Comparison of ENCODE assay signal across 1 cellular context in the genomic region with DNA sequence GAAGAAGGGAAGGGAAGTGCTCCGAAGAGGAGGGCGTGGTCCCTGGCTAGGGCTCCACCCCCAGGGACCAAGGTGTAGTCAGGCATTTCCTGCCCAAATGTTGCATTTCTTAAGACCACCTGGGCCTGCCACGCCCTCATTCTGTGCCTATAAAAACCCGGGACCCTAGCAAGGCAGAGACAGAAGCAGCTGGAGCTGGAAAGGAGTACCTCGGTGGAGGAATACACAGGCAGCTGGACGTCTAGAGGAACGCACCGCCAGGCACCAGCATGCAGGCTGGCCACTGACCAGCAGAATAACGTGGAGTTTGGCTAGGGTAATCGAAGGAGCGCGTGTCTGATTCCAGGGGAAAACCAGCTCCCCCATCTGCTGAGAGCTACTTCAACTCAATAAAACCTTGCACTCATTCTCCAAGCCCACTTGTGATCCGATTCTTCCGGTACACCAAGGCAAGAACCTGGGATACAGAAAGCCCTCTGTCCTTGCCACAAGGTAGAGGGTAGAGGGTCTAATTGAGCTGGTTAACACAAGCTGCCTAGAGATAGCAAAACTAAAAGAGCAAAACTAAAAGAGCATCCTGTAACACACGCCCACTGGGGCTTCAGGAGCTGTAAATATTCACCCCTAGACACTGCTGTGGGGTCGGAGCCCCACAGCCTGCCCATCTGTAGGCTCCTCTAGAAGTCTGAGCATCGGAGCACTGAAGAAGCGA.
TF ChIP-seq lines count a peak whose summit lies in the region.

No MANE protein-coding gene starts in this region.

TF ChIP-seq in HepG2, 621 proteins besides CTCF, POLR2A, EP300 and RAD21 (continued from another document and continues in another):
- TF ChIP-seq, protein P1, sequence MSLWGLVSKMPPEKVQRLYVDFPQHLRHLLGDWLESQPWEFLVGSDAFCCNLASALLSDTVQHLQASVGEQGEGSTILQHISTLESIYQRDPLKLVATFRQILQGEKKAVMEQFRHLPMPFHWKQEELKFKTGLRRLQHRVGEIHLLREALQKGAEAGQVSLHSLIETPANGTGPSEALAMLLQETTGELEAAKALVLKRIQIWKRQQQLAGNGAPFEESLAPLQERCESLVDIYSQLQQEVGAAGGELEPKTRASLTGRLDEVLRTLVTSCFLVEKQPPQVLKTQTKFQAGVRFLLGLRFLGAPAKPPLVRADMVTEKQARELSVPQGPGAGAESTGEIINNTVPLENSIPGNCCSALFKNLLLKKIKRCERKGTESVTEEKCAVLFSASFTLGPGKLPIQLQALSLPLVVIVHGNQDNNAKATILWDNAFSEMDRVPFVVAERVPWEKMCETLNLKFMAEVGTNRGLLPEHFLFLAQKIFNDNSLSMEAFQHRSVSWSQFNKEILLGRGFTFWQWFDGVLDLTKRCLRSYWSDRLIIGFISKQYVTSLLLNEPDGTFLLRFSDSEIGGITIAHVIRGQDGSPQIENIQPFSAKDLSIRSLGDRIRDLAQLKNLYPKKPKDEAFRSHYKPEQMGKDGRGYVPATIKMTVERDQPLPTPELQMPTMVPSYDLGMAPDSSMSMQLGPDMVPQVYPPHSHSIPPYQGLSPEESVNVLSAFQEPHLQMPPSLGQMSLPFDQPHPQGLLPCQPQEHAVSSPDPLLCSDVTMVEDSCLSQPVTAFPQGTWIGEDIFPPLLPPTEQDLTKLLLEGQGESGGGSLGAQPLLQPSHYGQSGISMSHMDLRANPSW (CRISPR knock-in tag; IDR thresholded peaks at IDR 0.05; ENCODE audit: borderline replicate concordance): no peak
- TF ChIP-seq NFYB (CRISPR knock-in tag; IDR thresholded peaks at IDR 0.05) (no peak), TBL1XR1 (IDR thresholded peaks at IDR 0.05; ENCODE audit: borderline replicate concordance, low read length, partially characterized antibody) (no peak), CCDC6 (CRISPR knock-in tag; IDR thresholded peaks at IDR 0.05) (0 out of 2 replicates have a peak, but pooled peaks have one; percentile 48), KLF13 (CRISPR knock-in tag; IDR thresholded peaks at IDR 0.05) (no peak), RFXAP (CRISPR knock-in tag; IDR thresholded peaks at IDR 0.05; ENCODE audit: borderline replicate concordance) (peak; percentile 70; the same call in 1 of the 2 replicates), HNF4G (IDR thresholded peaks at IDR 0.05; ENCODE audit: borderline replicate concordance, low read depth, low read length) (peak; percentile 10; the same call in 1 of the 2 replicates), HNF4G (CRISPR knock-in tag; IDR thresholded peaks at IDR 0.05; ENCODE audit: borderline replicate concordance, low read depth) (peak; percentile 38), SNAPC2 (CRISPR knock-in tag; IDR thresholded peaks at IDR 0.05) (peak; percentile 87; the same call in 1 of the 2 replicates), ZSCAN30 (CRISPR knock-in tag; IDR thresholded peaks at IDR 0.05) (no peak), GTF2F1 (IDR thresholded peaks at IDR 0.05; ENCODE audit: low read length) (no peak), PHF5A (CRISPR knock-in tag; IDR thresholded peaks at IDR 0.05; ENCODE audit: low read depth, unreplicated experiment) (no peak), MTF2 (CRISPR knock-in tag; IDR thresholded peaks at IDR 0.05; ENCODE audit: borderline replicate concordance) (peak; percentile 91; the same call in 1 of the 2 replicates), ZNF746 (CRISPR knock-in tag; IDR thresholded peaks at IDR 0.05) (no peak; the same call in 1 of the 2 replicates), ZNF274 (CRISPR knock-in tag; IDR thresholded peaks at IDR 0.05) (peak; percentile 98), ZSCAN22 (CRISPR knock-in tag; IDR thresholded peaks at IDR 0.05) (no peak), PAF1 (CRISPR knock-in tag; IDR thresholded peaks at IDR 0.05) (no peak), ETV6 (CRISPR knock-in tag; conservative IDR thresholded peaks at IDR 0.05) (no peak), GPN1 (CRISPR knock-in tag; IDR thresholded peaks at IDR 0.05; ENCODE audit: borderline replicate concordance) (no peak), DNMT3B (CRISPR knock-in tag; conservative IDR thresholded peaks at IDR 0.05) (no peak), EZH2 (conservative IDR thresholded peaks at IDR 0.05; ENCODE audit: low read depth, low read length) (no peak), ZNF777 (CRISPR knock-in tag; IDR thresholded peaks at IDR 0.05) (peak; percentile 79)
- TF ChIP-seq, protein P2, sequence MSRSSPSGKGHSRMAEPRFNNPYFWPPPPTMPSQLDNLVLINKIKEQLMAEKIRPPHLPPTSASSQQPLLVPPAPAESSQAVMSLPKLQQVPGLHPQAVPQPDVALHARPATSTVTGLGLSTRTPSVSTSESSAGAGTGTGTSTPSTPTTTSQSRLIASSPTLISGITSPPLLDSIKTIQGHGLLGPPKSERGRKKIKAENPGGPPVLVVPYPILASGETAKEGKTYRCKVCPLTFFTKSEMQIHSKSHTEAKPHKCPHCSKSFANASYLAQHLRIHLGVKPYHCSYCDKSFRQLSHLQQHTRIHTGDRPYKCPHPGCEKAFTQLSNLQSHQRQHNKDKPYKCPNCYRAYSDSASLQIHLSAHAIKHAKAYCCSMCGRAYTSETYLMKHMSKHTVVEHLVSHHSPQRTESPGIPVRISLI (CRISPR knock-in tag; IDR thresholded peaks at IDR 0.05; ENCODE audit: borderline replicate concordance): no peak
- TF ChIP-seq, protein P3, sequence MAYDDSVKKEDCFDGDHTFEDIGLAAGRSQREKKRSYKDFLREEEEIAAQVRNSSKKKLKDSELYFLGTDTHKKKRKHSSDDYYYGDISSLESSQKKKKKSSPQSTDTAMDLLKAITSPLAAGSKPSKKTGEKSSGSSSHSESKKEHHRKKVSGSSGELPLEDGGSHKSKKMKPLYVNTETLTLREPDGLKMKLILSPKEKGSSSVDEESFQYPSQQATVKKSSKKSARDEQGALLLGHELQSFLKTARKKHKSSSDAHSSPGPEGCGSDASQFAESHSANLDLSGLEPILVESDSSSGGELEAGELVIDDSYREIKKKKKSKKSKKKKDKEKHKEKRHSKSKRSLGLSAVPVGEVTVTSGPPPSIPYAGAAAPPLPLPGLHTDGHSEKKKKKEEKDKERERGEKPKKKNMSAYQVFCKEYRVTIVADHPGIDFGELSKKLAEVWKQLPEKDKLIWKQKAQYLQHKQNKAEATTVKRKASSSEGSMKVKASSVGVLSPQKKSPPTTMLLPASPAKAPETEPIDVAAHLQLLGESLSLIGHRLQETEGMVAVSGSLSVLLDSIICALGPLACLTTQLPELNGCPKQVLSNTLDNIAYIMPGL (CRISPR knock-in tag; IDR thresholded peaks at IDR 0.05; ENCODE audit: borderline replicate concordance in 1 of 2, low read depth in 1 of 2): peak; percentile 54 to 63; a peak in 3 of 4 replicates
- TF ChIP-seq, protein P4, sequence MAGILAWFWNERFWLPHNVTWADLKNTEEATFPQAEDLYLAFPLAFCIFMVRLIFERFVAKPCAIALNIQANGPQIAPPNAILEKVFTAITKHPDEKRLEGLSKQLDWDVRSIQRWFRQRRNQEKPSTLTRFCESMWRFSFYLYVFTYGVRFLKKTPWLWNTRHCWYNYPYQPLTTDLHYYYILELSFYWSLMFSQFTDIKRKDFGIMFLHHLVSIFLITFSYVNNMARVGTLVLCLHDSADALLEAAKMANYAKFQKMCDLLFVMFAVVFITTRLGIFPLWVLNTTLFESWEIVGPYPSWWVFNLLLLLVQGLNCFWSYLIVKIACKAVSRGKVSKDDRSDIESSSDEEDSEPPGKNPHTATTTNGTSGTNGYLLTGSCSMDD (CRISPR knock-in tag; IDR thresholded peaks at IDR 0.05): no peak
- TF ChIP-seq, protein P5, sequence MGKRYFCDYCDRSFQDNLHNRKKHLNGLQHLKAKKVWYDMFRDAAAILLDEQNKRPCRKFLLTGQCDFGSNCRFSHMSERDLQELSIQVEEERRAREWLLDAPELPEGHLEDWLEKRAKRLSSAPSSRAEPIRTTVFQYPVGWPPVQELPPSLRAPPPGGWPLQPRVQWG (CRISPR knock-in tag; IDR thresholded peaks at IDR 0.05; ENCODE audit: borderline replicate concordance, low read depth): no peak
- TF ChIP-seq, protein P6, sequence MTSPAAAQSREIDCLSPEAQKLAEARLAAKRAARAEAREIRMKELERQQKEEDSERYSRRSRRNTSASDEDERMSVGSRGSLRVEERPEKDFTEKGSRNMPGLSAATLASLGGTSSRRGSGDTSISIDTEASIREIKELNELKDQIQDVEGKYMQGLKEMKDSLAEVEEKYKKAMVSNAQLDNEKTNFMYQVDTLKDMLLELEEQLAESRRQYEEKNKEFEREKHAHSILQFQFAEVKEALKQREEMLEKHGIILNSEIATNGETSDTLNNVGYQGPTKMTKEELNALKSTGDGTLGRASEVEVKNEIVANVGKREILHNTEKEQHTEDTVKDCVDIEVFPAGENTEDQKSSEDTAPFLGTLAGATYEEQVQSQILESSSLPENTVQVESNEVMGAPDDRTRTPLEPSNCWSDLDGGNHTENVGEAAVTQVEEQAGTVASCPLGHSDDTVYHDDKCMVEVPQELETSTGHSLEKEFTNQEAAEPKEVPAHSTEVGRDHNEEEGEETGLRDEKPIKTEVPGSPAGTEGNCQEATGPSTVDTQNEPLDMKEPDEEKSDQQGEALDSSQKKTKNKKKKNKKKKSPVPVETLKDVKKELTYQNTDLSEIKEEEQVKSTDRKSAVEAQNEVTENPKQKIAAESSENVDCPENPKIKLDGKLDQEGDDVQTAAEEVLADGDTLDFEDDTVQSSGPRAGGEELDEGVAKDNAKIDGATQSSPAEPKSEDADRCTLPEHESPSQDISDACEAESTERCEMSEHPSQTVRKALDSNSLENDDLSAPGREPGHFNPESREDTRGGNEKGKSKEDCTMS (CRISPR knock-in tag; conservative IDR thresholded peaks at IDR 0.05): no peak
- TF ChIP-seq, protein P7, sequence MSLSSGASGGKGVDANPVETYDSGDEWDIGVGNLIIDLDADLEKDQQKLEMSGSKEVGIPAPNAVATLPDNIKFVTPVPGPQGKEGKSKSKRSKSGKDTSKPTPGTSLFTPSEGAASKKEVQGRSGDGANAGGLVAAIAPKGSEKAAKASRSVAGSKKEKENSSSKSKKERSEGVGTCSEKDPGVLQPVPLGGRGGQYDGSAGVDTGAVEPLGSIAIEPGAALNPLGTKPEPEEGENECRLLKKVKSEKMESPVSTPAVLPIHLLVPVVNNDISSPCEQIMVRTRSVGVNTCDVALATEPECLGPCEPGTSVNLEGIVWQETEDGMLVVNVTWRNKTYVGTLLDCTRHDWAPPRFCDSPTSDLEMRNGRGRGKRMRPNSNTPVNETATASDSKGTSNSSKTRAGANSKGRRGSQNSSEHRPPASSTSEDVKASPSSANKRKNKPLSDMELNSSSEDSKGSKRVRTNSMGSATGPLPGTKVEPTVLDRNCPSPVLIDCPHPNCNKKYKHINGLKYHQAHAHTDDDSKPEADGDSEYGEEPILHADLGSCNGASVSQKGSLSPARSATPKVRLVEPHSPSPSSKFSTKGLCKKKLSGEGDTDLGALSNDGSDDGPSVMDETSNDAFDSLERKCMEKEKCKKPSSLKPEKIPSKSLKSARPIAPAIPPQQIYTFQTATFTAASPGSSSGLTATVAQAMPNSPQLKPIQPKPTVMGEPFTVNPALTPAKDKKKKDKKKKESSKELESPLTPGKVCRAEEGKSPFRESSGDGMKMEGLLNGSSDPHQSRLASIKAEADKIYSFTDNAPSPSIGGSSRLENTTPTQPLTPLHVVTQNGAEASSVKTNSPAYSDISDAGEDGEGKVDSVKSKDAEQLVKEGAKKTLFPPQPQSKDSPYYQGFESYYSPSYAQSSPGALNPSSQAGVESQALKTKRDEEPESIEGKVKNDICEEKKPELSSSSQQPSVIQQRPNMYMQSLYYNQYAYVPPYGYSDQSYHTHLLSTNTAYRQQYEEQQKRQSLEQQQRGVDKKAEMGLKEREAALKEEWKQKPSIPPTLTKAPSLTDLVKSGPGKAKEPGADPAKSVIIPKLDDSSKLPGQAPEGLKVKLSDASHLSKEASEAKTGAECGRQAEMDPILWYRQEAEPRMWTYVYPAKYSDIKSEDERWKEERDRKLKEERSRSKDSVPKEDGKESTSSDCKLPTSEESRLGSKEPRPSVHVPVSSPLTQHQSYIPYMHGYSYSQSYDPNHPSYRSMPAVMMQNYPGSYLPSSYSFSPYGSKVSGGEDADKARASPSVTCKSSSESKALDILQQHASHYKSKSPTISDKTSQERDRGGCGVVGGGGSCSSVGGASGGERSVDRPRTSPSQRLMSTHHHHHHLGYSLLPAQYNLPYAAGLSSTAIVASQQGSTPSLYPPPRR (CRISPR knock-in tag; IDR thresholded peaks at IDR 0.05; ENCODE audit: borderline replicate concordance): no peak
- TF ChIP-seq, protein P8, sequence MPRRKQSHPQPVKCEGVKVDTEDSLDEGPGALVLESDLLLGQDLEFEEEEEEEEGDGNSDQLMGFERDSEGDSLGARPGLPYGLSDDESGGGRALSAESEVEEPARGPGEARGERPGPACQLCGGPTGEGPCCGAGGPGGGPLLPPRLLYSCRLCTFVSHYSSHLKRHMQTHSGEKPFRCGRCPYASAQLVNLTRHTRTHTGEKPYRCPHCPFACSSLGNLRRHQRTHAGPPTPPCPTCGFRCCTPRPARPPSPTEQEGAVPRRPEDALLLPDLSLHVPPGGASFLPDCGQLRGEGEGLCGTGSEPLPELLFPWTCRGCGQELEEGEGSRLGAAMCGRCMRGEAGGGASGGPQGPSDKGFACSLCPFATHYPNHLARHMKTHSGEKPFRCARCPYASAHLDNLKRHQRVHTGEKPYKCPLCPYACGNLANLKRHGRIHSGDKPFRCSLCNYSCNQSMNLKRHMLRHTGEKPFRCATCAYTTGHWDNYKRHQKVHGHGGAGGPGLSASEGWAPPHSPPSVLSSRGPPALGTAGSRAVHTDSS (CRISPR knock-in tag; conservative IDR thresholded peaks at IDR 0.05): no peak
- TF ChIP-seq, protein P9, sequence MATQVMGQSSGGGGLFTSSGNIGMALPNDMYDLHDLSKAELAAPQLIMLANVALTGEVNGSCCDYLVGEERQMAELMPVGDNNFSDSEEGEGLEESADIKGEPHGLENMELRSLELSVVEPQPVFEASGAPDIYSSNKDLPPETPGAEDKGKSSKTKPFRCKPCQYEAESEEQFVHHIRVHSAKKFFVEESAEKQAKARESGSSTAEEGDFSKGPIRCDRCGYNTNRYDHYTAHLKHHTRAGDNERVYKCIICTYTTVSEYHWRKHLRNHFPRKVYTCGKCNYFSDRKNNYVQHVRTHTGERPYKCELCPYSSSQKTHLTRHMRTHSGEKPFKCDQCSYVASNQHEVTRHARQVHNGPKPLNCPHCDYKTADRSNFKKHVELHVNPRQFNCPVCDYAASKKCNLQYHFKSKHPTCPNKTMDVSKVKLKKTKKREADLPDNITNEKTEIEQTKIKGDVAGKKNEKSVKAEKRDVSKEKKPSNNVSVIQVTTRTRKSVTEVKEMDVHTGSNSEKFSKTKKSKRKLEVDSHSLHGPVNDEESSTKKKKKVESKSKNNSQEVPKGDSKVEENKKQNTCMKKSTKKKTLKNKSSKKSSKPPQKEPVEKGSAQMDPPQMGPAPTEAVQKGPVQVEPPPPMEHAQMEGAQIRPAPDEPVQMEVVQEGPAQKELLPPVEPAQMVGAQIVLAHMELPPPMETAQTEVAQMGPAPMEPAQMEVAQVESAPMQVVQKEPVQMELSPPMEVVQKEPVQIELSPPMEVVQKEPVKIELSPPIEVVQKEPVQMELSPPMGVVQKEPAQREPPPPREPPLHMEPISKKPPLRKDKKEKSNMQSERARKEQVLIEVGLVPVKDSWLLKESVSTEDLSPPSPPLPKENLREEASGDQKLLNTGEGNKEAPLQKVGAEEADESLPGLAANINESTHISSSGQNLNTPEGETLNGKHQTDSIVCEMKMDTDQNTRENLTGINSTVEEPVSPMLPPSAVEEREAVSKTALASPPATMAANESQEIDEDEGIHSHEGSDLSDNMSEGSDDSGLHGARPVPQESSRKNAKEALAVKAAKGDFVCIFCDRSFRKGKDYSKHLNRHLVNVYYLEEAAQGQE (IDR thresholded peaks at IDR 0.05; ENCODE audit: borderline replicate concordance in 1 of 2, low read depth in 1 of 2, low read length in 2 of 2): no peak
- TF ChIP-seq, protein P10, sequence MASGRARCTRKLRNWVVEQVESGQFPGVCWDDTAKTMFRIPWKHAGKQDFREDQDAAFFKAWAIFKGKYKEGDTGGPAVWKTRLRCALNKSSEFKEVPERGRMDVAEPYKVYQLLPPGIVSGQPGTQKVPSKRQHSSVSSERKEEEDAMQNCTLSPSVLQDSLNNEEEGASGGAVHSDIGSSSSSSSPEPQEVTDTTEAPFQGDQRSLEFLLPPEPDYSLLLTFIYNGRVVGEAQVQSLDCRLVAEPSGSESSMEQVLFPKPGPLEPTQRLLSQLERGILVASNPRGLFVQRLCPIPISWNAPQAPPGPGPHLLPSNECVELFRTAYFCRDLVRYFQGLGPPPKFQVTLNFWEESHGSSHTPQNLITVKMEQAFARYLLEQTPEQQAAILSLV (CRISPR knock-in tag; IDR thresholded peaks at IDR 0.05; ENCODE audit: borderline replicate concordance): peak; percentile 56; the same call in 1 of the 2 replicates
